Comparison of ENCODE assay signal across 16 cellular contexts in genomic region chr6:134034478-134034877, GRCh38. TPM values are rescaled to one million over a fixed set of nuclear protein-coding genes. Genes with fewer than 3 reads are reported as not detected.
"Had no signal": no experiment of that assay in that cellular context is flagged by ENCODE, and none has a peak within 500 bp of the region (broad histone marks: within the 10 kb centered on the region; RNA-seq: fewer than 3 reads in every experiment).

No MANE protein-coding gene starts in this region.

- H3K4me3 ChIP-seq: adrenal gland, esophagus muscularis mucosa, lung, tibial artery, vagina had no signal

- H3K27me3 Mint-ChIP-seq: brain; dendritic cell treated with granulocyte-macrophage colony-stimulating factor and Interleukin-4, amounts not matched to agents 40 ng/mL and 50 ng/mL, for 4 days had no signal

- H3K36me3 Mint-ChIP-seq: brain, naive B cell, WTC11 had no signal

- H3K79me2 ChIP-seq: parathyroid adenoma had no signal

- H3K4me3 Mint-ChIP-seq: activated T-helper 1 cell treated with anti-CD3 and anti-CD28 coated beads, Interleukin-12 subunit alpha, Interleukin-12 subunit beta, Interleukin-2, Interleukin-4 antibody, amounts not matched to agents 30 ng/mL and 10 ng/mL and 1 ng/mL, durations not matched to agents 14 hours and 24 hours and 36 hours; brain; dendritic cell treated with granulocyte-macrophage colony-stimulating factor and Interleukin-4, amounts not matched to agents 40 ng/mL and 50 ng/mL, for 4 days; naive B cell; WTC11 had no signal

- H3K27ac Mint-ChIP-seq: dendritic cell treated with granulocyte-macrophage colony-stimulating factor and Interleukin-4, amounts not matched to agents 40 ng/mL and 50 ng/mL, for 4 days; naive B cell; WTC11 had no signal

- H3K4me1 Mint-ChIP-seq: naive B cell had no signal

- H2AFZ ChIP-seq: parathyroid adenoma had no signal

- H3K36me3 ChIP-seq: adrenal gland, vagina had no signal

- H3K9me3 ChIP-seq: adrenal gland, esophagus muscularis mucosa, tibial artery, vagina had no signal

- H3K27ac ChIP-seq: adrenal gland, parathyroid adenoma had no signal

- ATAC-seq: WTC11 had no signal

- DNase-seq: activated CD8-positive, alpha-beta memory T cell treated with anti-CD3 and anti-CD28 coated beads, Interleukin-2, amount 50 U/mL, for 4 hours; activated naive CD4-positive, alpha-beta T cell; adrenal gland; glutamatergic neuron; naive B cell; stimulated activated CD4-positive, alpha-beta T cell treated with anti-CD3 and anti-CD28 coated beads, Interleukin-4, amount 100 ng/mL, for 4 hours; T1000; tibial artery had no signal

- H3K9ac ChIP-seq: parathyroid adenoma had no signal

- H3K27me3 ChIP-seq: adrenal gland, esophagus muscularis mucosa, tibial artery, vagina had no signal

- H3K9me3 Mint-ChIP-seq: activated T-helper 1 cell treated with anti-CD3 and anti-CD28 coated beads, Interleukin-12 subunit alpha, Interleukin-12 subunit beta, Interleukin-2, Interleukin-4 antibody, amounts not matched to agents 30 ng/mL and 10 ng/mL and 1 ng/mL, durations not matched to agents 14 hours and 24 hours and 36 hours; brain; naive B cell had no signal

- H3K4me1 ChIP-seq: adrenal gland, parathyroid adenoma had no signal

RNA-seq across cellular contexts. Expression of gene SLC2A12, which starts 17.9 kb away (rescaled TPM):
- total RNA-seq: activated T-helper 1 cell treated with anti-CD3 and anti-CD28 coated beads, Interleukin-12 subunit alpha, Interleukin-12 subunit beta, Interleukin-2, Interleukin-4 antibody, amounts not matched to agents 30 ng/mL and 10 ng/mL and 1 ng/mL, durations not matched to agents 14 hours and 24 hours and 36 hours had no signal
